ENCODE assay signal across 16 cellular contexts in the genomic region with DNA sequence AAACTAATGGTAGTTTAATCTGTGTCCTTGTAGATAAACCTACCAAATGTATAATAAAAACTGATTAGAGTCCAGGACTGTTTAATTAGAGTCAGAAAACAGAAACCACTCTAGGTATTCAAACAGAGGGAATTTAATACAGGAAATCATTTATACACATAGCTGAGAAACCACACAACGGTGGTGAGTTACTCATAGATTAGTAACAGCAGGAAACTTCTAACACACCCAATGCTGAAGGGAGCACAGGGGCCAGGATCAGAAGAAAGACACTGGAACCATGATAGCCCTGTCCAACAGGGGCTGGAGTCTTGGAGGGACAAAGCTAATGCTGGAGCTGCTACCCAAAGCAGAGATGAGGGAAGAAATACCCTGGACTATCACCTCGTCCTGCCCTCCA.
DNase-seq lines count a peak whose midpoint lies in the region; ATAC-seq, FAIRE-seq and TF ChIP-seq lines count a peak whose summit lies in the region.
"Had no signal": no experiment of that assay in that cellular context is flagged by ENCODE, and none has a peak within 500 bp of the region (broad histone marks: within the 10 kb centered on the region; RNA-seq: fewer than 3 reads in every experiment).

No MANE protein-coding gene starts in this region.

- H3K27ac ChIP-seq in astrocyte (ENCODE audit: low read depth, low read length) (peak overlapping the region; percentile 13), GM23338 (ENCODE audit: low read depth) (no peak overlapping the region)
- H3K27ac ChIP-seq: heart left ventricle, upper lobe of right lung had no signal

- no peaks in the 10 kb centered on the region; the same call in 1 of the 2 replicates for H3K9me2 ChIP-seq in GM23338 (ENCODE audit: insufficient read depth)

- H2AFZ ChIP-seq in astrocyte (ENCODE audit: low read depth, low read length) = no peak overlapping the region
- H2AFZ ChIP-seq in GM23338 = no peak overlapping the region

- H3K27me3 Mint-ChIP-seq in astrocyte (ENCODE audit: low read depth, unreplicated experiment) (peaks cover 3% of the 10 kb centered on the region), GM23338 (ENCODE audit: insufficient read depth, low read depth, poor library complexity) (peaks cover 4% of the 10 kb centered on the region), type B pancreatic cell (peaks cover 12% of the 10 kb centered on the region), CD14-positive monocyte (ENCODE audit: low read depth in 3 of 3) (peaks cover 0 to 3% (median 1%) of the 10 kb centered on the region in 3 donors)

- H3K27ac Mint-ChIP-seq in astrocyte (ENCODE audit: unreplicated experiment) (no peak overlapping the region), GM23338 (no peak overlapping the region), type B pancreatic cell (no peak overlapping the region), CD14-positive monocyte (no peak overlapping the region)
- H3K27ac Mint-ChIP-seq: activated B cell treated with CpG ODN at 0.5 μM for 24 hours; naive thymus-derived CD4-positive, alpha-beta T cell had no signal

- H3K9ac ChIP-seq in astrocyte (ENCODE audit: low read length) = peak overlapping the region; percentile 11

- peak; percentile 47 for FAIRE-seq in astrocyte (lab: Jason Lieb, UNC)

- H3K36me3 Mint-ChIP-seq in astrocyte (ENCODE audit: low read depth, unreplicated experiment) = no peaks in the 10 kb centered on the region
- H3K36me3 Mint-ChIP-seq in GM23338 (ENCODE audit: low read depth) = no peaks in the 10 kb centered on the region
- no peaks in the 10 kb centered on the region for H3K36me3 Mint-ChIP-seq in type B pancreatic cell
- no peaks in the 10 kb centered on the region for H3K36me3 Mint-ChIP-seq in CD14-positive monocyte
- H3K36me3 Mint-ChIP-seq: naive thymus-derived CD4-positive, alpha-beta T cell had no signal

- H3K4me2 ChIP-seq in astrocyte (ENCODE audit: low read length) (peak overlapping the region; percentile 54), GM23338 (no peak overlapping the region)

- H3K9me3 ChIP-seq in astrocyte (ENCODE audit: insufficient read depth, low read depth, low read length) = peaks cover 9% of the 10 kb centered on the region
- H3K9me3 ChIP-seq: BE2C, heart left ventricle, upper lobe of right lung had no signal

- no peak for ATAC-seq in GM23338
- no peak for ATAC-seq in HG03571 (IDR thresholded peaks at IDR 0.05; ENCODE audit: unreplicated experiment)
- ATAC-seq: heart left ventricle; naive thymus-derived CD4-positive, alpha-beta T cell; upper lobe of right lung had no signal

- intact Hi-C loops in CD14-positive monocyte (cut with micrococcal nuclease) = no loop called here

- H4K20me1 ChIP-seq in astrocyte (ENCODE audit: insufficient read depth, low read length) (no peaks in the 10 kb centered on the region), GM23338 (replicated peaks; ENCODE audit: insufficient read depth) (no peaks in the 10 kb centered on the region; the same call in 1 of the 2 replicates)

- TF ChIP-seq CTCF in AG09309 (IDR thresholded peaks at IDR 0.05; ENCODE audit: control insufficient read depth, insufficient read depth, low read depth, low read length, missing control alignments) (no peak), astrocyte (IDR thresholded peaks at IDR 0.05; ENCODE audit: insufficient read depth, low read depth, low read length) (no peak), GM23338 (conservative IDR thresholded peaks at IDR 0.05; ENCODE audit: low read depth in 2 of 2) (no peak), type B pancreatic cell (conservative IDR thresholded peaks at IDR 0.05) (no peak), CD14-positive monocyte (IDR thresholded peaks at IDR 0.05) (no peak)

- no peaks in the 10 kb centered on the region for H3K79me2 ChIP-seq in astrocyte (ENCODE audit: insufficient read depth, low read length)
- no peaks in the 10 kb centered on the region for H3K79me2 ChIP-seq in GM23338 (replicated peaks; ENCODE audit: insufficient read depth)

- H3K4me1 Mint-ChIP-seq in astrocyte (ENCODE audit: low read depth, unreplicated experiment) = peaks cover 14% of the 10 kb centered on the region
- H3K4me1 Mint-ChIP-seq in GM23338 = no peaks in the 10 kb centered on the region
- no peaks in the 10 kb centered on the region for H3K4me1 Mint-ChIP-seq in type B pancreatic cell (ENCODE audit: unreplicated experiment)
- peaks cover 2% of the 10 kb centered on the region for H3K4me1 Mint-ChIP-seq in CD14-positive monocyte
- H3K4me1 Mint-ChIP-seq: activated B cell treated with CpG ODN at 0.5 μM for 24 hours; naive thymus-derived CD4-positive, alpha-beta T cell had no signal

- H3K9me3 Mint-ChIP-seq in astrocyte (ENCODE audit: unreplicated experiment) (peaks cover 15% of the 10 kb centered on the region), GM23338 (0 out of 3 replicates have a peak, but pooled peaks cover 3% of the 10 kb centered on the region), type B pancreatic cell (peaks cover 11% of the 10 kb centered on the region), CD14-positive monocyte (peaks cover 0 to 4% (median 0%) of the 10 kb centered on the region in 7 donors)
- H3K9me3 Mint-ChIP-seq: activated B cell treated with CpG ODN at 0.5 μM for 24 hours had no signal

- peak; percentile 65 for DNase-seq in AG09309 (ENCODE audit: low read depth)
- peak; percentile 74 for DNase-seq in HS-5 (ENCODE audit: low read depth)
- DNase-seq in astrocyte (ENCODE audit: low read depth) = peak; percentile 93
- DNase-seq in foreskin melanocyte = peak; percentile 23
- no peak for DNase-seq in GM23338 (ENCODE audit: low spot score)
- no peak for DNase-seq in type B pancreatic cell (ENCODE audit: extremely low spot score, unreplicated experiment)
- no peak for DNase-seq in CD14-positive monocyte (ENCODE audit: low spot score)
- DNase-seq: activated B cell treated with CpG ODN at 0.5 μM for 24 hours; BE2C; DND-41; heart left ventricle; naive thymus-derived CD4-positive, alpha-beta T cell; retina; stimulated activated CD4-positive, alpha-beta T cell treated with anti-CD3 and anti-CD28 coated beads, Interleukin-1b, Interleukin-23, amount 100 ng/mL, for 48 hours; upper lobe of right lung had no signal

- H3K4me3 Mint-ChIP-seq in astrocyte (ENCODE audit: unreplicated experiment) (no peak overlapping the region), GM23338 (no peak overlapping the region), type B pancreatic cell (no peak overlapping the region), CD14-positive monocyte (no peak overlapping the region)
- H3K4me3 Mint-ChIP-seq: activated B cell treated with CpG ODN at 0.5 μM for 24 hours; naive thymus-derived CD4-positive, alpha-beta T cell had no signal

- H3K4me3 ChIP-seq in AG09309 (ENCODE audit: control insufficient read depth, low read depth, low read length) (no peak overlapping the region), astrocyte (ENCODE audit: insufficient read depth, low read depth, low read length) (no peak overlapping the region), GM23338 (no peak overlapping the region)
- H3K4me3 ChIP-seq: heart left ventricle, upper lobe of right lung had no signal

- H3K36me3 ChIP-seq in astrocyte (ENCODE audit: insufficient read depth, low read length) = no peaks in the 10 kb centered on the region
- H3K36me3 ChIP-seq in GM23338 (ENCODE audit: insufficient read depth) = no peaks in the 10 kb centered on the region
- H3K36me3 ChIP-seq: BE2C, heart left ventricle, upper lobe of right lung had no signal

- no peaks in the 10 kb centered on the region for H3F3A ChIP-seq in GM23338 (replicated peaks; ENCODE audit: low read depth)

- H3K4me1 ChIP-seq in astrocyte (ENCODE audit: insufficient read depth, low read length) (peaks cover 17% of the 10 kb centered on the region), GM23338 (ENCODE audit: insufficient read depth) (no peaks in the 10 kb centered on the region)
- H3K4me1 ChIP-seq: BE2C, heart left ventricle, upper lobe of right lung had no signal

- H3K27me3 ChIP-seq in astrocyte (ENCODE audit: insufficient read depth, low read length) (no peaks in the 10 kb centered on the region), GM23338 (ENCODE audit: insufficient read depth) (no peaks in the 10 kb centered on the region)
- H3K27me3 ChIP-seq: heart left ventricle, upper lobe of right lung had no signal

TF ChIP-seq in GM23338, 12 proteins besides CTCF, POLR2A, EP300 and RAD21 (continues in another document):
- TF ChIP-seq NANOG (IDR thresholded peaks at IDR 0.05; ENCODE audit: borderline replicate concordance) (no peak), ZNF331 (CRISPR knock-in tag; IDR thresholded peaks at IDR 0.05; ENCODE audit: low read depth) (no peak)

Comparison
In these comparisons a context has a peak if more than half of its experiments do, and no peak if none do; other contexts are left out.
1. DNase-seq: peak in AG09309 (single experiment), HS-5 (single experiment), astrocyte (single experiment) and foreskin melanocyte (single experiment); none in GM23338 (single experiment), type B pancreatic cell (single experiment) and CD14-positive monocyte (single experiment).